In genomic region chr19:33403221-33403972, GRCh38 we compare ENCODE assay signal across 2 cellular contexts.
TF ChIP-seq lines count a peak whose summit lies in the region.

No MANE protein-coding gene starts in this region.

TF ChIP-seq in K562, 482 proteins besides CTCF, POLR2A, EP300 and RAD21 (continued from another document):
- TF ChIP-seq VEZF1 (CRISPR knock-in tag; IDR thresholded peaks at IDR 0.05) (peak; percentile 32; the same call in 1 of the 2 replicates), E2F6 (IDR thresholded peaks at IDR 0.05; ENCODE audit: borderline replicate concordance in 1 of 2, extremely low read depth in 1 of 2, insufficient read depth in 1 of 2, insufficient read length in 1 of 2, low read depth in 1 of 2, low read length in 1 of 2, poor library complexity in 1 of 2, severe bottlenecking in 1 of 2) (peak in 1 of 2 experiments; percentile 19), ZNF41 (CRISPR knock-in tag; conservative IDR thresholded peaks at IDR 0.05) (no peak), CEBPG (CRISPR knock-in tag; IDR thresholded peaks at IDR 0.05) (no peak), CEBPG (tag; conservative IDR thresholded peaks at IDR 0.05 in 1 of 2, IDR thresholded peaks at IDR 0.05 in 1 of 2) (peak; percentile 92 to 95), FOXJ2 (tag; IDR thresholded peaks at IDR 0.05) (0 out of 2 replicates have a peak, but pooled peaks have one; percentile 33), CEBPB (tag; IDR thresholded peaks at IDR 0.05) (peak; percentile 88), GTF2F1 (IDR thresholded peaks at IDR 0.05; ENCODE audit: low read depth, low read length) (no peak), SMAD2 (IDR thresholded peaks at IDR 0.05; ENCODE audit: low read depth, low read length) (no peak), TCFL5 (CRISPR knock-in tag; conservative IDR thresholded peaks at IDR 0.05) (no peak), BHLHE40 (IDR thresholded peaks at IDR 0.05; ENCODE audit: low read length) (peak; percentile 24; the same call in 1 of the 2 replicates), ZNF655 (CRISPR knock-in tag; IDR thresholded peaks at IDR 0.05) (no peak), HDAC3 (IDR thresholded peaks at IDR 0.05; ENCODE audit: borderline replicate concordance, partially characterized antibody) (no peak), ZEB2 (IDR thresholded peaks at IDR 0.05) (peak; percentile 22; the same call in 1 of the 2 replicates)

TF ChIP-seq in liver, 16 proteins besides CTCF, POLR2A, EP300 and RAD21 (continued from another document):
- TF ChIP-seq REST (IDR thresholded peaks at IDR 0.05), result peak; percentile 53
- peak; percentile 70 to 85 for TF ChIP-seq JUND (IDR thresholded peaks at IDR 0.05)
- TF ChIP-seq EGR1 (IDR thresholded peaks at IDR 0.05; ENCODE audit: low read depth in 2 of 2), result peak; percentile 72 to 81
- TF ChIP-seq NR2F2 (IDR thresholded peaks at IDR 0.05), result peak; percentile 81
- peak in 1 of 2 donors; percentile 58 for TF ChIP-seq GABPA (IDR thresholded peaks at IDR 0.05 in 1 of 2, conservative IDR thresholded peaks at IDR 0.05 in 1 of 2)
TF ChIP-seq in liver: peak in this region for 16.
